In genomic region chr1:201024251-201024998, GRCh38 we compare ENCODE assay signal across 10 cellular contexts. TPM values are rescaled to one million over a fixed set of nuclear protein-coding genes. Genes with fewer than 3 reads are reported as not detected.
DNase-seq lines count a peak whose midpoint lies in the region; ATAC-seq, FAIRE-seq and TF ChIP-seq lines count a peak whose summit lies in the region.
"Had no signal": no experiment of that assay in that cellular context is flagged by ENCODE, and none has a peak within 500 bp of the region (broad histone marks: within the 10 kb centered on the region; RNA-seq: fewer than 3 reads in every experiment).

No MANE protein-coding gene starts in this region.

- TF ChIP-seq CTCF in A549 (IDR thresholded peaks at IDR 0.05) (no peak), GM23338 (conservative IDR thresholded peaks at IDR 0.05; ENCODE audit: low read depth in 2 of 2) (no peak), right lobe of liver (IDR thresholded peaks at IDR 0.05) (no peak), vagina (IDR thresholded peaks at IDR 0.05) (no peak)

- TF ChIP-seq RAD21 in A549 (conservative IDR thresholded peaks at IDR 0.05 in 1 of 2, IDR thresholded peaks at IDR 0.05 in 1 of 2): no peak

- peaks cover 63% of the 10 kb centered on the region for H3K4me1 Mint-ChIP-seq in GM23338
- peaks cover 41% of the 10 kb centered on the region for H3K4me1 Mint-ChIP-seq in activated T-helper 17 cell treated with anti-CD3 and anti-CD28 coated beads, Interleukin-2, amount 50 U/mL, for 72 hours

- peak overlapping the region; percentile 69; the same call in 1 of the 2 replicates for H2AFZ ChIP-seq in GM23338

- 73% methylated on average over 6 of the region's 6 CpGs for WGBS in A549 (ENCODE audit: missing lambda C conversion rate)
- WGBS in right lobe of liver (ENCODE audit: insufficient coverage, low coverage, low lambda C conversion rate, missing lambda C conversion rate): 66% methylated on average over 4 of the region's 6 CpGs

- H3K27me3 Mint-ChIP-seq in GM23338 (ENCODE audit: insufficient read depth, low read depth, poor library complexity): peaks cover 26% of the 10 kb centered on the region
- no peaks in the 10 kb centered on the region for H3K27me3 Mint-ChIP-seq in activated T-helper 17 cell treated with anti-CD3 and anti-CD28 coated beads, Interleukin-2, amount 50 U/mL, for 72 hours

- ATAC-seq in A549 (no peak), GM23338 (no peak), right lobe of liver (peak in 3 of 4 donors; percentile 7 to 31 (median 29))
- ATAC-seq in activated T-helper 17 cell treated with anti-CD3 and anti-CD28 coated beads, Interleukin-2, amount 50 U/mL, for 72 hours (replicated peaks): no peak

- H3K27ac ChIP-seq in A549 (peak overlapping the region in 1 of 2 experiments; percentile 96; a peak in 3 of 6 replicates), GM23338 (ENCODE audit: low read depth) (no peak overlapping the region), right lobe of liver (no peak overlapping the region), vagina (no peak overlapping the region)

- no peak overlapping the region for H3K4me3 ChIP-seq in A549
- peak overlapping the region; percentile 82 for H3K4me3 ChIP-seq in GM23338
- no peak overlapping the region for H3K4me3 ChIP-seq in right lobe of liver
- no peak overlapping the region for H3K4me3 ChIP-seq in vagina

- no peak for DNase-seq in A549 (ENCODE audit: low read depth in 1 of 2, low spot score in 1 of 2)
- DNase-seq in GM23338 (ENCODE audit: low spot score): peak; percentile 49
- no peak for DNase-seq in right lobe of liver
- no peak for DNase-seq in NCI-H82 treated with DMSO at 0.1 percent for 48 hours (lab: John Stamatoyannopoulos, UW; ENCODE audit: unreplicated experiment)
- DNase-seq in vagina (ENCODE audit: extremely low spot score in 2 of 2): no peak
- no peak for DNase-seq in NCI-H526 (lab: John Stamatoyannopoulos, UW)
- no peak for DNase-seq in NCI-H345 treated with DMSO at 0.1 percent for 48 hours (lab: John Stamatoyannopoulos, UW; ENCODE audit: unreplicated experiment)
- DNase-seq: T1000 had no signal

- POLR2A ChIA-PET in A549 (lab: Yijun Ruan, JAX): no interaction called here

- no peaks in the 10 kb centered on the region for H3K9me2 ChIP-seq in GM23338 (ENCODE audit: insufficient read depth)

- H3K4me3 Mint-ChIP-seq in GM23338: peak overlapping the region; percentile 72
- H3K4me3 Mint-ChIP-seq in activated T-helper 17 cell treated with anti-CD3 and anti-CD28 coated beads, Interleukin-2, amount 50 U/mL, for 72 hours: peak overlapping the region; percentile 64

- H3K36me3 ChIP-seq in GM23338 (ENCODE audit: insufficient read depth): peaks cover 7% of the 10 kb centered on the region; the same call in 1 of the 2 replicates
- no peaks in the 10 kb centered on the region for H3K36me3 ChIP-seq in right lobe of liver
- H3K36me3 ChIP-seq in vagina: no peaks in the 10 kb centered on the region
- H3K36me3 ChIP-seq: tibial nerve had no signal

- H3K9me3 ChIP-seq in A549 (no peaks in the 10 kb centered on the region), right lobe of liver (no peaks in the 10 kb centered on the region), vagina (no peaks in the 10 kb centered on the region)
- H3K9me3 ChIP-seq: tibial nerve had no signal

- H3K27me3 ChIP-seq in GM23338 (ENCODE audit: insufficient read depth): no peaks in the 10 kb centered on the region
- no peaks in the 10 kb centered on the region for H3K27me3 ChIP-seq in right lobe of liver
- H3K27me3 ChIP-seq in vagina: no peaks in the 10 kb centered on the region
- H3K27me3 ChIP-seq: tibial nerve had no signal

- TF ChIP-seq POLR2A in A549 (IDR thresholded peaks at IDR 0.05; ENCODE audit: low read length) (no peak), right lobe of liver (IDR thresholded peaks at IDR 0.05) (no peak), vagina (IDR thresholded peaks at IDR 0.05) (no peak)

- intact Hi-C loops in right lobe of liver (cut with DNase I): no loop called here
- intact Hi-C loops in vagina (cut with DNase I): no loop called here

- CTCF ChIA-PET in A549 (lab: Yijun Ruan, JAX): interaction anchor here (1.2 to 8.0 kb wide), 8 partner anchors 8 to 134 kb away, joined by 3 to 94 read pairs (median 8); no protein-coding TSS in a partner anchor

- H3F3A ChIP-seq in GM23338 (replicated peaks; ENCODE audit: low read depth): 0 out of 2 replicates have a peak, but pooled peaks cover 3% of the 10 kb centered on the region

- FAIRE-seq in A549 (lab: Jason Lieb, UNC): no peak

- H3K4me2 ChIP-seq in A549 (peak overlapping the region; percentile 97; the same call in 2 of the 3 replicates), GM23338 (peak overlapping the region; percentile 90)

- H4K20me1 ChIP-seq in GM23338 (replicated peaks; ENCODE audit: insufficient read depth): no peaks in the 10 kb centered on the region; the same call in 1 of the 2 replicates

- H3K27ac Mint-ChIP-seq in GM23338: peak overlapping the region; percentile 36
- no peak overlapping the region for H3K27ac Mint-ChIP-seq in activated T-helper 17 cell treated with anti-CD3 and anti-CD28 coated beads, Interleukin-2, amount 50 U/mL, for 72 hours

- peaks cover 19% of the 10 kb centered on the region for H3K36me3 Mint-ChIP-seq in GM23338 (ENCODE audit: low read depth)
- H3K36me3 Mint-ChIP-seq in activated T-helper 17 cell treated with anti-CD3 and anti-CD28 coated beads, Interleukin-2, amount 50 U/mL, for 72 hours (ENCODE audit: low read depth): peaks cover 34% of the 10 kb centered on the region

- H3K79me2 ChIP-seq in GM23338 (replicated peaks; ENCODE audit: insufficient read depth): peaks cover 20% of the 10 kb centered on the region

- H3K9me3 Mint-ChIP-seq in GM23338: no peaks in the 10 kb centered on the region
- H3K9me3 Mint-ChIP-seq in activated T-helper 17 cell treated with anti-CD3 and anti-CD28 coated beads, Interleukin-2, amount 50 U/mL, for 72 hours: no peaks in the 10 kb centered on the region

- TF ChIP-seq EP300 in A549 (IDR thresholded peaks at IDR 0.05): no peak

- H3K4me1 ChIP-seq in A549: peaks cover 55% of the 10 kb centered on the region
- peaks cover 61% of the 10 kb centered on the region for H3K4me1 ChIP-seq in GM23338 (ENCODE audit: insufficient read depth)
- H3K4me1 ChIP-seq in right lobe of liver: peaks cover 0 to 30% (median 1%) of the 10 kb centered on the region in 4 donors
- peaks cover 21% of the 10 kb centered on the region for H3K4me1 ChIP-seq in vagina

TF ChIP-seq in A549, 52 proteins besides CTCF, POLR2A, EP300 and RAD21 (continues in another document):
- TF ChIP-seq KDM5A (IDR thresholded peaks at IDR 0.05): no peak
- no peak for TF ChIP-seq POLR2AphosphoS2 (conservative IDR thresholded peaks at IDR 0.05; ENCODE audit: low read length)
- TF ChIP-seq EHF (CRISPR knock-in tag; IDR thresholded peaks at IDR 0.05): no peak
- TF ChIP-seq PHF8 (IDR thresholded peaks at IDR 0.05; ENCODE audit: borderline replicate concordance, low read depth): no peak
- no peak for TF ChIP-seq NPAS2 (CRISPR knock-in tag; IDR thresholded peaks at IDR 0.05; ENCODE audit: borderline replicate concordance)
- no peak for TF ChIP-seq ZFP36 (IDR thresholded peaks at IDR 0.05; ENCODE audit: borderline replicate concordance, partially characterized antibody)
- no peak for TF ChIP-seq HEYL (CRISPR knock-in tag; IDR thresholded peaks at IDR 0.05)
- TF ChIP-seq, protein P1, sequence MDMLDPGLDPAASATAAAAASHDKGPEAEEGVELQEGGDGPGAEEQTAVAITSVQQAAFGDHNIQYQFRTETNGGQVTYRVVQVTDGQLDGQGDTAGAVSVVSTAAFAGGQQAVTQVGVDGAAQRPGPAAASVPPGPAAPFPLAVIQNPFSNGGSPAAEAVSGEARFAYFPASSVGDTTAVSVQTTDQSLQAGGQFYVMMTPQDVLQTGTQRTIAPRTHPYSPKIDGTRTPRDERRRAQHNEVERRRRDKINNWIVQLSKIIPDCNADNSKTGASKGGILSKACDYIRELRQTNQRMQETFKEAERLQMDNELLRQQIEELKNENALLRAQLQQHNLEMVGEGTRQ (IDR thresholded peaks at IDR 0.05): no peak
- TF ChIP-seq TFCP2L1 (CRISPR knock-in tag; IDR thresholded peaks at IDR 0.05): no peak
- no peak for TF ChIP-seq ZNF302 (CRISPR knock-in tag; IDR thresholded peaks at IDR 0.05)
- TF ChIP-seq CBX8 (IDR thresholded peaks at IDR 0.05): no peak
- TF ChIP-seq HDAC2 (IDR thresholded peaks at IDR 0.05): no peak

TF ChIP-seq in GM23338, 12 proteins besides CTCF, POLR2A, EP300 and RAD21 (continues in another document):
- no peak for TF ChIP-seq ETS1 (IDR thresholded peaks at IDR 0.05)
- no peak for TF ChIP-seq ZNF331 (CRISPR knock-in tag; IDR thresholded peaks at IDR 0.05; ENCODE audit: low read depth)
- TF ChIP-seq EZH2 (IDR thresholded peaks at IDR 0.05; ENCODE audit: low read depth, unreplicated experiment): no peak
- TF ChIP-seq POLR2AphosphoS5 (IDR thresholded peaks at IDR 0.05; ENCODE audit: low read depth): no peak
- no peak for TF ChIP-seq ZNF114 (CRISPR knock-in tag; IDR thresholded peaks at IDR 0.05)
- no peak for TF ChIP-seq JUNB (IDR thresholded peaks at IDR 0.05; ENCODE audit: unreplicated experiment)
- no peak for TF ChIP-seq NANOG (IDR thresholded peaks at IDR 0.05; ENCODE audit: borderline replicate concordance)

RNA-seq across cellular contexts. Expression of gene KIF21B, which starts 0.9 kb away (rescaled TPM):
- polyA plus RNA-seq in A549 (2011; rRNA removed): 3.6 and 3.8 TPM in 2 replicates
- 2.7 and 3.6 TPM in 2 replicates for polyA plus RNA-seq in A549 (2012; cell fraction: cytosol; rRNA removed)
- polyA plus RNA-seq in A549 (2012; cell fraction: nucleus; rRNA removed): 10.1 and 11.6 TPM in 2 replicates
- polyA plus RNA-seq in A549 (2017; fragmentation: RNase III; extraction: RNeasy Plus Mini Kit Qiagen cat#74134 plus additional on column Dnase treatment): 1.3 to 1.5 TPM (median 1.4 TPM) in 3 replicates
- 5.2 and 7.1 TPM in 2 replicates for polyA minus RNA-seq in A549 (2011; rRNA and poly(A)+ RNA removed)
- total RNA-seq in GM23338 (2014; rRNA removed; shearing (Covaris generic)): 26.6 and 34.3 TPM in 2 replicates
- polyA plus RNA-seq in GM23338 (2016; fragmentation: Nextera tagmentation; extraction: Ambion mirVana): 4.6 and 5.3 TPM in 2 replicates
- 100 to 1,000 TPM in 1 of 2 donors, 10 to 100 TPM in 1; 64.2 to 102 TPM for total RNA-seq in activated T-helper 17 cell treated with anti-CD3 and anti-CD28 coated beads, Interleukin-2, amount 50 U/mL, for 72 hours
- 1 to 10 TPM in 4 of 6 experiments, under 1 TPM in 2; 0.75 to 4.4 (median 1.4) TPM for total RNA-seq in right lobe of liver
- total RNA-seq in vagina: 4.7 TPM

Comparison
In these comparisons a context has a peak if more than half of its experiments do, and no peak if none do; other contexts are left out.
1. ATAC-seq: peak in right lobe of liver (3 of 4); none in A549 (0 of 2), GM23338 (single experiment) and activated T-helper 17 cell treated with anti-CD3 and anti-CD28 coated beads, Interleukin-2, amount 50 U/mL, for 72 hours (single experiment).